In genomic region chr11:45141631-45142030, GRCh38 we compare ENCODE assay signal across 21 cellular contexts.
"Had no signal": no experiment of that assay in that cellular context is flagged by ENCODE, and none has a peak within 500 bp of the region (broad histone marks: within the 10 kb centered on the region; RNA-seq: fewer than 3 reads in every experiment).

No MANE protein-coding gene starts in this region.

- H3K27ac Mint-ChIP-seq: mesothelial cell of epicardium; progenitor cell of endocrine pancreas; stimulated activated naive CD8-positive, alpha-beta T cell treated with anti-CD3 and anti-CD28 coated beads, Interleukin-15, Interleukin-2, amounts not matched to agents 100 ng/mL and 50 ng/mL, for 24 hours; T-helper 1 cell treated with Interleukin-12 subunit alpha and Interleukin-12 subunit beta and Interleukin-4 antibody, amounts not matched to agents 30 μg/mL and 1 μg/mL, for 36 hours had no signal

- H3K9me3 Mint-ChIP-seq: mesothelial cell of epicardium; stimulated activated naive CD8-positive, alpha-beta T cell treated with anti-CD3 and anti-CD28 coated beads, Interleukin-15, Interleukin-2, amounts not matched to agents 100 ng/mL and 50 ng/mL, for 24 hours; T-helper 1 cell treated with Interleukin-12 subunit alpha and Interleukin-12 subunit beta and Interleukin-4 antibody, amounts not matched to agents 30 μg/mL and 1 μg/mL, for 36 hours had no signal

- H3K27ac ChIP-seq: ascending aorta, gastrocnemius medialis, right atrium auricular region had no signal

- H3K9me3 ChIP-seq: ascending aorta, gastrocnemius medialis, right atrium auricular region had no signal

- ATAC-seq: gastrocnemius medialis, left lobe of liver had no signal

- H3K4me3 Mint-ChIP-seq: mesothelial cell of epicardium; stimulated activated naive CD8-positive, alpha-beta T cell treated with anti-CD3 and anti-CD28 coated beads, Interleukin-15, Interleukin-2, amounts not matched to agents 100 ng/mL and 50 ng/mL, for 24 hours; T-helper 1 cell treated with Interleukin-12 subunit alpha and Interleukin-12 subunit beta and Interleukin-4 antibody, amounts not matched to agents 30 μg/mL and 1 μg/mL, for 36 hours had no signal

- H3K36me3 Mint-ChIP-seq: mesothelial cell of epicardium had no signal

- DNase-seq: activated CD4-positive, alpha-beta T cell treated with anti-CD3 and anti-CD28 coated beads, Interleukin-2, amount 50 U/mL, for 1 hour; activated effector memory CD4-positive, alpha-beta T cell treated with Interleukin-2 at 50 U/mL for 16 hours; activated naive CD4-positive, alpha-beta T cell treated with anti-CD3 and anti-CD28 coated beads, Interleukin-2, amount 50 U/mL, for 16 hours; activated T-cell treated with anti-CD3 and anti-CD28 coated beads, Interleukin-2, amount 50 U/mL, for 1 hour; effector CD4-positive, alpha-beta T cell; gastrocnemius medialis; head of caudate nucleus; kidney; occipital lobe; stimulated activated CD4-positive, alpha-beta T cell treated with anti-CD3 and anti-CD28 coated beads, Interleukin-12 subunit alpha, Interleukin-12 subunit beta, amount 100 ng/mL, for 4 hours; stimulated activated CD4-positive, alpha-beta T cell treated with anti-CD3 and anti-CD28 coated beads, Interleukin-1b, Interleukin-23, amount 100 ng/mL, for 48 hours; stimulated activated CD8-positive, alpha-beta memory T cell treated with anti-CD3 and anti-CD28 coated beads, Interleukin-4, amount 100 ng/mL, for 48 hours; trophoblast cell had no signal

- FAIRE-seq: kidney had no signal

- H3K36me3 ChIP-seq: ascending aorta, gastrocnemius medialis, right atrium auricular region had no signal

- H3K27me3 ChIP-seq: ascending aorta, gastrocnemius medialis, right atrium auricular region had no signal

- H3K4me3 ChIP-seq: ascending aorta, gastrocnemius medialis, lung, right atrium auricular region had no signal
